In genomic region chr20:17439897-17440296, GRCh38 we compare ENCODE assay signal across 29 cellular contexts.
"Had no signal": no experiment of that assay in that cellular context is flagged by ENCODE, and none has a peak within 500 bp of the region (broad histone marks: within the 10 kb centered on the region; RNA-seq: fewer than 3 reads in every experiment).

No MANE protein-coding gene starts in this region.

- H3K4me1 Mint-ChIP-seq: activated CD4-positive, alpha-beta memory T cell treated with anti-CD3 and anti-CD28 coated beads, Interleukin-2, amount 10 ng/mL, durations not matched to agents 7 days and 5 days; activated CD4-positive, alpha-beta T cell treated with anti-CD3 and anti-CD28 coated beads, Interleukin-2, amount 10 ng/mL, durations not matched to agents 7 days and 5 days; activated naive CD4-positive, alpha-beta T cell treated with anti-CD3 and anti-CD28 coated beads, Interleukin-2, amount 10 ng/mL, durations not matched to agents 7 days and 5 days; activated naive CD8-positive, alpha-beta T cell treated with anti-CD3 and anti-CD28 coated beads, Interleukin-2, amount 10 ng/mL, durations not matched to agents 7 days and 5 days had no signal

- H3K9me3 ChIP-seq: body of pancreas had no signal

- H3K4me3 Mint-ChIP-seq: activated CD4-positive, alpha-beta memory T cell treated with anti-CD3 and anti-CD28 coated beads, Interleukin-2, amount 10 ng/mL, durations not matched to agents 7 days and 5 days; activated CD4-positive, alpha-beta T cell treated with anti-CD3 and anti-CD28 coated beads, Interleukin-2, amount 10 ng/mL, durations not matched to agents 7 days and 5 days; activated naive CD4-positive, alpha-beta T cell treated with anti-CD3 and anti-CD28 coated beads, Interleukin-2, amount 10 ng/mL, durations not matched to agents 7 days and 5 days; activated naive CD8-positive, alpha-beta T cell treated with anti-CD3 and anti-CD28 coated beads, Interleukin-2, amount 10 ng/mL, durations not matched to agents 7 days and 5 days; activated T-cell treated with anti-CD3 and anti-CD28 coated beads, Interleukin-2, amount 50 U/mL, for 24 hours; activated T-cell treated with anti-CD3 and anti-CD28 coated beads, Interleukin-2, amount 50 U/mL, for 72 hours; effector memory CD8-positive, alpha-beta T cell had no signal

- DNase-seq: activated CD4-positive, alpha-beta memory T cell treated with anti-CD3 and anti-CD28 coated beads, Interleukin-2, amount 10 ng/mL, durations not matched to agents 7 days and 5 days; activated CD4-positive, alpha-beta T cell treated with anti-CD3 and anti-CD28 coated beads for 1 hour; activated CD4-positive, alpha-beta T cell treated with anti-CD3 and anti-CD28 coated beads for 4 hours; activated CD4-positive, alpha-beta T cell treated with anti-CD3 and anti-CD28 coated beads, Interleukin-2, amount 10 ng/mL, durations not matched to agents 7 days and 5 days; activated CD4-positive, alpha-beta T cell treated with anti-CD3 and anti-CD28 coated beads, Interleukin-2, amount 50 U/mL, for 4 hours; activated CD8-positive, alpha-beta memory T cell treated with anti-CD3 and anti-CD28 coated beads, Interleukin-2, amount 50 U/mL, for 48 hours; activated gamma-delta T cell; activated naive CD4-positive, alpha-beta T cell; activated naive CD4-positive, alpha-beta T cell treated with anti-CD3 and anti-CD28 coated beads, Interleukin-2, amount 10 ng/mL, durations not matched to agents 7 days and 5 days; activated naive CD8-positive, alpha-beta T cell treated with anti-CD3 and anti-CD28 coated beads, Interleukin-2, amount 10 ng/mL, durations not matched to agents 7 days and 5 days; activated T-cell treated with anti-CD3 and anti-CD28 coated beads for 4 hours; activated T-cell treated with anti-CD3 and anti-CD28 coated beads, Interleukin-2, amount 50 U/mL, for 24 hours; activated T-cell treated with anti-CD3 and anti-CD28 coated beads, Interleukin-2, amount 50 U/mL, for 72 hours; body of pancreas; caudate nucleus; cortex of kidney; dermis blood vessel endothelial cell; effector CD4-positive, alpha-beta T cell; effector memory CD8-positive, alpha-beta T cell; foreskin fibroblast; head of caudate nucleus; hippocampal formation; T-helper 2 cell had no signal

- H3K27me3 ChIP-seq: body of pancreas had no signal

- H3K27ac Mint-ChIP-seq: activated CD4-positive, alpha-beta memory T cell treated with anti-CD3 and anti-CD28 coated beads, Interleukin-2, amount 10 ng/mL, durations not matched to agents 7 days and 5 days; activated CD4-positive, alpha-beta T cell treated with anti-CD3 and anti-CD28 coated beads, Interleukin-2, amount 10 ng/mL, durations not matched to agents 7 days and 5 days; activated naive CD4-positive, alpha-beta T cell treated with anti-CD3 and anti-CD28 coated beads, Interleukin-2, amount 10 ng/mL, durations not matched to agents 7 days and 5 days; activated naive CD4-positive, alpha-beta T cell treated with anti-CD3 and anti-CD28 coated beads, Interleukin-2, amount 50 U/mL, for 72 hours; activated naive CD8-positive, alpha-beta T cell treated with anti-CD3 and anti-CD28 coated beads, Interleukin-2, amount 10 ng/mL, durations not matched to agents 7 days and 5 days; activated T-cell treated with anti-CD3 and anti-CD28 coated beads, Interleukin-2, amount 50 U/mL, for 24 hours; activated T-cell treated with anti-CD3 and anti-CD28 coated beads, Interleukin-2, amount 50 U/mL, for 72 hours; effector memory CD8-positive, alpha-beta T cell had no signal

- ATAC-seq: activated naive CD4-positive, alpha-beta T cell treated with anti-CD3 and anti-CD28 coated beads, Interleukin-2, amount 50 U/mL, for 72 hours; activated T-cell treated with anti-CD3 and anti-CD28 coated beads, Interleukin-2, amount 50 U/mL, for 72 hours; body of pancreas; effector memory CD8-positive, alpha-beta T cell had no signal

- H3K9me3 Mint-ChIP-seq: activated CD4-positive, alpha-beta memory T cell treated with anti-CD3 and anti-CD28 coated beads, Interleukin-2, amount 10 ng/mL, durations not matched to agents 7 days and 5 days; activated CD4-positive, alpha-beta T cell treated with anti-CD3 and anti-CD28 coated beads, Interleukin-2, amount 10 ng/mL, durations not matched to agents 7 days and 5 days; activated naive CD8-positive, alpha-beta T cell treated with anti-CD3 and anti-CD28 coated beads, Interleukin-2, amount 10 ng/mL, durations not matched to agents 7 days and 5 days; activated T-cell treated with anti-CD3 and anti-CD28 coated beads, Interleukin-2, amount 50 U/mL, for 24 hours; effector memory CD8-positive, alpha-beta T cell had no signal

- H3K4me1 ChIP-seq: body of pancreas had no signal

- H3K36me3 Mint-ChIP-seq: activated naive CD4-positive, alpha-beta T cell treated with anti-CD3 and anti-CD28 coated beads, Interleukin-2, amount 10 ng/mL, durations not matched to agents 7 days and 5 days; activated naive CD8-positive, alpha-beta T cell treated with anti-CD3 and anti-CD28 coated beads, Interleukin-2, amount 10 ng/mL, durations not matched to agents 7 days and 5 days had no signal

- FAIRE-seq: colon, endometrium, endothelial cell of umbilical vein, frontal cortex had no signal

- H3K4me3 ChIP-seq: body of pancreas had no signal

- H3K27ac ChIP-seq: body of pancreas, epithelial cell of prostate had no signal
